8 cellular contexts compared by ENCODE assay signal in genomic region chr4:85474818-85475630, GRCh38. TPM values are rescaled to one million over a fixed set of nuclear protein-coding genes. Genes with fewer than 3 reads are reported as not detected.
DNase-seq lines count a peak whose midpoint lies in the region; ATAC-seq and TF ChIP-seq lines count a peak whose summit lies in the region.

Gene ARHGAP24, plus strand, starts transcription at chr4:85475150.

- H3K27ac Mint-ChIP-seq in activated T-helper 17 cell treated with anti-CD3 and anti-CD28 coated beads, Interleukin-2, amount 50 U/mL, for 72 hours: no peak within 1 kb of the TSS
- H3K27ac Mint-ChIP-seq in glutamatergic neuron (ENCODE audit: unreplicated experiment): peak within 1 kb of the TSS; percentile 75

- no peak within 1 kb of the TSS for H3K4me3 Mint-ChIP-seq in activated T-helper 17 cell treated with anti-CD3 and anti-CD28 coated beads, Interleukin-2, amount 50 U/mL, for 72 hours
- peak within 1 kb of the TSS; percentile 93 for H3K4me3 Mint-ChIP-seq in glutamatergic neuron (ENCODE audit: unreplicated experiment)

- H3K36me3 Mint-ChIP-seq in activated T-helper 17 cell treated with anti-CD3 and anti-CD28 coated beads, Interleukin-2, amount 50 U/mL, for 72 hours (ENCODE audit: low read depth): no peaks in the 10 kb centered on the region
- no peaks in the 10 kb centered on the region for H3K36me3 Mint-ChIP-seq in glutamatergic neuron (ENCODE audit: unreplicated experiment)

- TF ChIP-seq CTCF in glutamatergic neuron (IDR thresholded peaks at IDR 0.05; ENCODE audit: partially characterized antibody, unreplicated experiment): no peak

- peak; percentile 95 for ATAC-seq in HG03196 (IDR thresholded peaks at IDR 0.05; ENCODE audit: unreplicated experiment)
- ATAC-seq in activated T-helper 17 cell treated with anti-CD3 and anti-CD28 coated beads, Interleukin-2, amount 50 U/mL, for 72 hours (replicated peaks): peak; percentile 52

- H3K4me1 Mint-ChIP-seq in activated T-helper 17 cell treated with anti-CD3 and anti-CD28 coated beads, Interleukin-2, amount 50 U/mL, for 72 hours: no peaks in the 10 kb centered on the region
- H3K4me1 Mint-ChIP-seq in glutamatergic neuron (ENCODE audit: low read depth, unreplicated experiment): peaks cover 6% of the 10 kb centered on the region

- peaks cover 4% of the 10 kb centered on the region for H3K9me3 Mint-ChIP-seq in activated T-helper 17 cell treated with anti-CD3 and anti-CD28 coated beads, Interleukin-2, amount 50 U/mL, for 72 hours
- H3K9me3 Mint-ChIP-seq in glutamatergic neuron (ENCODE audit: unreplicated experiment): peaks cover 7% of the 10 kb centered on the region

- DNase-seq in COR-L47 (lab: John Stamatoyannopoulos, UW) (peak; percentile 89), GM19240 (ENCODE audit: insufficient read length, low spot score) (peak; percentile 24), NCI-H460 (ENCODE audit: extremely low read depth, low read depth) (peak; percentile 76), glutamatergic neuron (peak; percentile 75), non-pigmented ciliary epithelial cell (ENCODE audit: low read depth) (peak; percentile 89)
- DNase-seq in activated naive CD4-positive, alpha-beta T cell (lab: John Stamatoyannopoulos, UW): no peak

- H3K27me3 Mint-ChIP-seq in activated T-helper 17 cell treated with anti-CD3 and anti-CD28 coated beads, Interleukin-2, amount 50 U/mL, for 72 hours: peaks cover 17% of the 10 kb centered on the region
- peaks cover 8% of the 10 kb centered on the region for H3K27me3 Mint-ChIP-seq in glutamatergic neuron (ENCODE audit: unreplicated experiment)

RNA-seq across cellular contexts. Expression of gene ARHGAP24, which starts in this region (rescaled TPM):
- total RNA-seq in NCI-H460 (2014; rRNA removed; shearing (Covaris generic)): 1.3 and 2.0 TPM in 2 replicates
- 0.38 TPM in 1 of 2 replicates, not detected in the other for polyA plus RNA-seq in NCI-H460 (2014; cell fraction: nucleus; rRNA removed)
- under 1 TPM in 1 of 2 donors, not detected in 1; 0.40 TPM for total RNA-seq in activated T-helper 17 cell treated with anti-CD3 and anti-CD28 coated beads, Interleukin-2, amount 50 U/mL, for 72 hours
- total RNA-seq in glutamatergic neuron (ENCODE audit: unreplicated experiment): 1.6 TPM

Comparison
In these comparisons a context has a peak if more than half of its experiments do, and no peak if none do; other contexts are left out.
1. Peak in ATAC-seq in activated T-helper 17 cell treated with anti-CD3 and anti-CD28 coated beads, Interleukin-2, amount 50 U/mL, for 72 hours; RNA of the gene not detected or under 1 TPM.
2. DNase-seq: peak in COR-L47 (single experiment), GM19240 (single experiment), NCI-H460 (single experiment), glutamatergic neuron (single experiment) and non-pigmented ciliary epithelial cell (single experiment); none in activated naive CD4-positive, alpha-beta T cell (0 of 4).